In genomic region chr6:107459283-107460073, GRCh38 we compare ENCODE assay signal across 1 cellular context.
TF ChIP-seq lines count a peak whose summit lies in the region.

PDSS2 (minus strand) TSS chr6:107459564; CDS start chr6:107459285, 279 bp downstream.

TF ChIP-seq in K562, 482 proteins besides CTCF, POLR2A, EP300 and RAD21 (continued from another document and continues in another):
- TF ChIP-seq DEAF1 (CRISPR knock-in tag; IDR thresholded peaks at IDR 0.05) = no peak
- TF ChIP-seq PKNOX1 (IDR thresholded peaks at IDR 0.05) = peak; percentile 79
- TF ChIP-seq CUX1 (CRISPR knock-in tag; IDR thresholded peaks at IDR 0.05) = no peak
- TF ChIP-seq ZBTB17 (CRISPR knock-in tag; IDR thresholded peaks at IDR 0.05) = no peak
- peak; percentile 79 for TF ChIP-seq ZBED1 (IDR thresholded peaks at IDR 0.05)
- no peak for TF ChIP-seq POU5F1 (IDR thresholded peaks at IDR 0.05; ENCODE audit: borderline replicate concordance, low read depth, low read length, partially characterized antibody)
- TF ChIP-seq, protein P1, sequence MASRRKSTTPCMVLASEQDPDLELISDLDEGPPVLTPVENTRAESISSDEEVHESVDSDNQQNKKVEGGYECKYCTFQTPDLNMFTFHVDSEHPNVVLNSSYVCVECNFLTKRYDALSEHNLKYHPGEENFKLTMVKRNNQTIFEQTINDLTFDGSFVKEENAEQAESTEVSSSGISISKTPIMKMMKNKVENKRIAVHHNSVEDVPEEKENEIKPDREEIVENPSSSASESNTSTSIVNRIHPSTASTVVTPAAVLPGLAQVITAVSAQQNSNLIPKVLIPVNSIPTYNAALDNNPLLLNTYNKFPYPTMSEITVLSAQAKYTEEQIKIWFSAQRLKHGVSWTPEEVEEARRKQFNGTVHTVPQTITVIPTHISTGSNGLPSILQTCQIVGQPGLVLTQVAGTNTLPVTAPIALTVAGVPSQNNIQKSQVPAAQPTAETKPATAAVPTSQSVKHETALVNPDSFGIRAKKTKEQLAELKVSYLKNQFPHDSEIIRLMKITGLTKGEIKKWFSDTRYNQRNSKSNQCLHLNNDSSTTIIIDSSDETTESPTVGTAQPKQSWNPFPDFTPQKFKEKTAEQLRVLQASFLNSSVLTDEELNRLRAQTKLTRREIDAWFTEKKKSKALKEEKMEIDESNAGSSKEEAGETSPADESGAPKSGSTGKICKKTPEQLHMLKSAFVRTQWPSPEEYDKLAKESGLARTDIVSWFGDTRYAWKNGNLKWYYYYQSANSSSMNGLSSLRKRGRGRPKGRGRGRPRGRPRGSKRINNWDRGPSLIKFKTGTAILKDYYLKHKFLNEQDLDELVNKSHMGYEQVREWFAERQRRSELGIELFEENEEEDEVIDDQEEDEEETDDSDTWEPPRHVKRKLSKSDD (conservative IDR thresholded peaks at IDR 0.05; ENCODE audit: low read length) = no peak
- TF ChIP-seq, protein P2, sequence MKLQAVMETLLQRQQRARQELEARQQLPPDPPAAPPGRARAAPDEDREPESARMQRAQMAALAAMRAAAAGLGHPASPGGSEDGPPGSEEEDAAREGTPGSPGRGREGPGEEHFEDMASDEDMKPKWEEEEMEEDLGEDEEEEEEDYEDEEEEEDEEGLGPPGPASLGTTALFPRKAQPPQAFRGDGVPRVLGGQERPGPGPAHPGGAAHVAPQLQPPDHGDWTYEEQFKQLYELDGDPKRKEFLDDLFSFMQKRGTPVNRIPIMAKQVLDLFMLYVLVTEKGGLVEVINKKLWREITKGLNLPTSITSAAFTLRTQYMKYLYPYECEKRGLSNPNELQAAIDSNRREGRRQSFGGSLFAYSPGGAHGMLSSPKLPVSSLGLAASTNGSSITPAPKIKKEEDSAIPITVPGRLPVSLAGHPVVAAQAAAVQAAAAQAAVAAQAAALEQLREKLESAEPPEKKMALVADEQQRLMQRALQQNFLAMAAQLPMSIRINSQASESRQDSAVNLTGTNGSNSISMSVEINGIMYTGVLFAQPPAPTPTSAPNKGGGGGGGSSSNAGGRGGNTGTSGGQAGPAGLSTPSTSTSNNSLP (IDR thresholded peaks at IDR 0.05; ENCODE audit: borderline replicate concordance, low read depth, low read length) = no peak
- no peak for TF ChIP-seq MYBL2 (IDR thresholded peaks at IDR 0.05; ENCODE audit: low read depth)
- no peak for TF ChIP-seq MYBL2 (CRISPR knock-in tag; IDR thresholded peaks at IDR 0.05; ENCODE audit: borderline replicate concordance)
- TF ChIP-seq LARP7 (IDR thresholded peaks at IDR 0.05) = no peak
- TF ChIP-seq ZNF184 (CRISPR knock-in tag; IDR thresholded peaks at IDR 0.05) = no peak
- TF ChIP-seq BRCA1 (IDR thresholded peaks at IDR 0.05) = no peak
- no peak for TF ChIP-seq BRCA1 (CRISPR knock-in tag; IDR thresholded peaks at IDR 0.05)
- TF ChIP-seq TAL1 (IDR thresholded peaks at IDR 0.05) = no peak
- TF ChIP-seq MAFF (IDR thresholded peaks at IDR 0.05; ENCODE audit: low read length) = no peak
- TF ChIP-seq GATAD2A (IDR thresholded peaks at IDR 0.05) = 0 out of 2 replicates have a peak, but pooled peaks have one; percentile 65
- TF ChIP-seq, protein P3, sequence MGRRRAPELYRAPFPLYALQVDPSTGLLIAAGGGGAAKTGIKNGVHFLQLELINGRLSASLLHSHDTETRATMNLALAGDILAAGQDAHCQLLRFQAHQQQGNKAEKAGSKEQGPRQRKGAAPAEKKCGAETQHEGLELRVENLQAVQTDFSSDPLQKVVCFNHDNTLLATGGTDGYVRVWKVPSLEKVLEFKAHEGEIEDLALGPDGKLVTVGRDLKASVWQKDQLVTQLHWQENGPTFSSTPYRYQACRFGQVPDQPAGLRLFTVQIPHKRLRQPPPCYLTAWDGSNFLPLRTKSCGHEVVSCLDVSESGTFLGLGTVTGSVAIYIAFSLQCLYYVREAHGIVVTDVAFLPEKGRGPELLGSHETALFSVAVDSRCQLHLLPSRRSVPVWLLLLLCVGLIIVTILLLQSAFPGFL (CRISPR knock-in tag; IDR thresholded peaks at IDR 0.05) = no peak
- TF ChIP-seq, protein P4, sequence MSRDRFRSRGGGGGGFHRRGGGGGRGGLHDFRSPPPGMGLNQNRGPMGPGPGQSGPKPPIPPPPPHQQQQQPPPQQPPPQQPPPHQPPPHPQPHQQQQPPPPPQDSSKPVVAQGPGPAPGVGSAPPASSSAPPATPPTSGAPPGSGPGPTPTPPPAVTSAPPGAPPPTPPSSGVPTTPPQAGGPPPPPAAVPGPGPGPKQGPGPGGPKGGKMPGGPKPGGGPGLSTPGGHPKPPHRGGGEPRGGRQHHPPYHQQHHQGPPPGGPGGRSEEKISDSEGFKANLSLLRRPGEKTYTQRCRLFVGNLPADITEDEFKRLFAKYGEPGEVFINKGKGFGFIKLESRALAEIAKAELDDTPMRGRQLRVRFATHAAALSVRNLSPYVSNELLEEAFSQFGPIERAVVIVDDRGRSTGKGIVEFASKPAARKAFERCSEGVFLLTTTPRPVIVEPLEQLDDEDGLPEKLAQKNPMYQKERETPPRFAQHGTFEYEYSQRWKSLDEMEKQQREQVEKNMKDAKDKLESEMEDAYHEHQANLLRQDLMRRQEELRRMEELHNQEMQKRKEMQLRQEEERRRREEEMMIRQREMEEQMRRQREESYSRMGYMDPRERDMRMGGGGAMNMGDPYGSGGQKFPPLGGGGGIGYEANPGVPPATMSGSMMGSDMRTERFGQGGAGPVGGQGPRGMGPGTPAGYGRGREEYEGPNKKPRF (IDR thresholded peaks at IDR 0.05; ENCODE audit: low read depth, low read length) = no peak
- TF ChIP-seq FOXP1 (CRISPR knock-in tag; IDR thresholded peaks at IDR 0.05) = peak; percentile 96
- TF ChIP-seq XRCC4 (IDR thresholded peaks at IDR 0.05; ENCODE audit: extremely low read depth, insufficient read depth, insufficient read length) = no peak
- TF ChIP-seq ELK3 (CRISPR knock-in tag; IDR thresholded peaks at IDR 0.05) = no peak
- TF ChIP-seq ILF3 (IDR thresholded peaks at IDR 0.05; ENCODE audit: borderline replicate concordance) = no peak
- TF ChIP-seq, protein P5, sequence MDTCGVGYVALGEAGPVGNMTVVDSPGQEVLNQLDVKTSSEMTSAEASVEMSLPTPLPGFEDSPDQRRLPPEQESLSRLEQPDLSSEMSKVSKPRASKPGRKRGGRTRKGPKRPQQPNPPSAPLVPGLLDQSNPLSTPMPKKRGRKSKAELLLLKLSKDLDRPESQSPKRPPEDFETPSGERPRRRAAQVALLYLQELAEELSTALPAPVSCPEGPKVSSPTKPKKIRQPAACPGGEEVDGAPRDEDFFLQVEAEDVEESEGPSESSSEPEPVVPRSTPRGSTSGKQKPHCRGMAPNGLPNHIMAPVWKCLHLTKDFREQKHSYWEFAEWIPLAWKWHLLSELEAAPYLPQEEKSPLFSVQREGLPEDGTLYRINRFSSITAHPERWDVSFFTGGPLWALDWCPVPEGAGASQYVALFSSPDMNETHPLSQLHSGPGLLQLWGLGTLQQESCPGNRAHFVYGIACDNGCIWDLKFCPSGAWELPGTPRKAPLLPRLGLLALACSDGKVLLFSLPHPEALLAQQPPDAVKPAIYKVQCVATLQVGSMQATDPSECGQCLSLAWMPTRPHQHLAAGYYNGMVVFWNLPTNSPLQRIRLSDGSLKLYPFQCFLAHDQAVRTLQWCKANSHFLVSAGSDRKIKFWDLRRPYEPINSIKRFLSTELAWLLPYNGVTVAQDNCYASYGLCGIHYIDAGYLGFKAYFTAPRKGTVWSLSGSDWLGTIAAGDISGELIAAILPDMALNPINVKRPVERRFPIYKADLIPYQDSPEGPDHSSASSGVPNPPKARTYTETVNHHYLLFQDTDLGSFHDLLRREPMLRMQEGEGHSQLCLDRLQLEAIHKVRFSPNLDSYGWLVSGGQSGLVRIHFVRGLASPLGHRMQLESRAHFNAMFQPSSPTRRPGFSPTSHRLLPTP (IDR thresholded peaks at IDR 0.05; ENCODE audit: borderline replicate concordance, extremely low read depth, insufficient read length) = no peak
- TF ChIP-seq RBM22 (IDR thresholded peaks at IDR 0.05; ENCODE audit: low read depth, low read length, poor library complexity, severe bottlenecking) = peak; percentile 32
- no peak for TF ChIP-seq BRF2 (IDR thresholded peaks at IDR 0.05; ENCODE audit: borderline replicate concordance, insufficient read depth, insufficient read length)
- no peak for TF ChIP-seq ZKSCAN8 (CRISPR knock-in tag; IDR thresholded peaks at IDR 0.05)
